ENCODE assay signal across 27 cellular contexts in the genomic region with DNA sequence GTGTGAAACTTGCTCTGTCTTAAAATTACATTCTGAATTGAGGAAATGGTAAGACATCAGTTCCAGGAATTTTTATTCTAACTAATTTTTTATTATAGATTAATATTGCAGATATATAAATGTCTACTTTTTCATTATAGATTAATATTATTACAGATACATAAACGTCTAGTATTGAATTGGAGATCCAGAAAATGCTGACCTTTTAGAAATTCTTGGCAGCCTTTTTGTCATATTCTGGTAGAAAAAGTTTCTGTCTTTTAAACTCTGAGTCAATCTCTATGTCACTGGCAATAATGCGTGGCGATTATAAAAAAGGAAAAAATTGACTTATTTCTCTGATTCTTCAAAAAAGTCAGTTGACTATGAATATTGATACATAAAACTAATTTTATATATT.
"Had no signal": no experiment of that assay in that cellular context is flagged by ENCODE, and none has a peak within 500 bp of the region (broad histone marks: within the 10 kb centered on the region; RNA-seq: fewer than 3 reads in every experiment).

No MANE protein-coding gene starts in this region.

- DNase-seq: activated CD4-positive, alpha-beta memory T cell treated with anti-CD3 and anti-CD28 coated beads, Interleukin-2, amount 10 ng/mL, durations not matched to agents 7 days and 5 days; activated CD4-positive, alpha-beta T cell treated with anti-CD3 and anti-CD28 coated beads for 1 hour; activated CD4-positive, alpha-beta T cell treated with anti-CD3 and anti-CD28 coated beads for 4 hours; activated CD4-positive, alpha-beta T cell treated with anti-CD3 and anti-CD28 coated beads, Interleukin-2, amount 10 ng/mL, durations not matched to agents 7 days and 5 days; activated CD4-positive, alpha-beta T cell treated with anti-CD3 and anti-CD28 coated beads, Interleukin-2, amount 50 U/mL, for 4 hours; activated CD4-positive, CD25-positive, alpha-beta regulatory T cell; activated CD8-positive, alpha-beta memory T cell treated with anti-CD3 and anti-CD28 coated beads, Interleukin-2, amount 50 U/mL, for 48 hours; activated effector memory CD4-positive, alpha-beta T cell treated with Interleukin-2 at 50 U/mL for 16 hours; activated gamma-delta T cell treated with Interleukin-2 at 50 U/mL for 16 hours; activated naive CD4-positive, alpha-beta T cell treated with anti-CD3 and anti-CD28 coated beads, Interleukin-2, amount 50 U/mL, for 16 hours; activated naive CD4-positive, alpha-beta T cell treated with Interleukin-2 at 50 U/mL for 16 hours; activated T-cell treated with anti-CD3 and anti-CD28 coated beads for 4 hours; activated T-cell treated with anti-CD3 and anti-CD28 coated beads, Interleukin-2, amount 50 U/mL, for 24 hours; activated T-cell treated with anti-CD3 and anti-CD28 coated beads, Interleukin-2, amount 50 U/mL, for 72 hours; adrenal gland; amygdala; aorta; body of pancreas; caudate nucleus; colonic mucosa; effector CD8-positive, alpha-beta T cell; foreskin fibroblast; head of caudate nucleus; T-cell; T1000 had no signal

- H3K4me1 ChIP-seq: colonic mucosa had no signal

- ATAC-seq: activated T-cell treated with anti-CD3 and anti-CD28 coated beads, Interleukin-2, amount 50 U/mL, for 72 hours; body of pancreas; esophagus mucosa; T-cell had no signal

- H3K4me3 ChIP-seq: adrenal gland, body of pancreas, colonic mucosa had no signal

- H3K36me3 ChIP-seq: colonic mucosa had no signal

- H3K27me3 ChIP-seq: adrenal gland, body of pancreas, colonic mucosa had no signal

- H3K27ac ChIP-seq: adrenal gland, body of pancreas, colonic mucosa had no signal

- H3K9me3 ChIP-seq: adrenal gland, body of pancreas, colonic mucosa had no signal

- FAIRE-seq: frontal cortex had no signal
